12 cellular contexts compared by ENCODE assay signal in genomic region chr15:90465140-90465929, GRCh38.
DNase-seq lines count a peak whose midpoint lies in the region; ATAC-seq and TF ChIP-seq lines count a peak whose summit lies in the region.
"Had no signal": no experiment of that assay in that cellular context is flagged by ENCODE, and none has a peak within 500 bp of the region (broad histone marks: within the 10 kb centered on the region; RNA-seq: fewer than 3 reads in every experiment).

No MANE protein-coding gene starts in this region.

- intact Hi-C loops in activated CD4-positive, alpha-beta memory T cell treated with anti-CD3 and anti-CD28 coated beads for 36 hours (cut with micrococcal nuclease): no loop called here
- intact Hi-C loops in posterior vena cava (cut with DNase I): loop anchor here in 1 of 2 donors (10.0 kb wide), 1 partner anchor 81 kb away; the partner anchor contains the start of gene IQGAP1

- POLR2A ChIA-PET in activated CD4-positive, alpha-beta memory T cell treated with anti-CD3 and anti-CD28 coated beads for 36 hours (lab: Charles Lee): interaction anchor here (1.3 kb wide), 1 partner anchor 77 kb away, joined by 3 read pairs; the partner anchor contains the start of gene IQGAP1

- no peak for TF ChIP-seq CTCF in fibroblast of the aortic adventitia (IDR thresholded peaks at IDR 0.05; ENCODE audit: insufficient read depth, low read length)

- peak overlapping the region; percentile 62 for H3K27ac Mint-ChIP-seq in T-helper 2 cell treated with Interferon-gamma antibody and Interleukin-4, amounts not matched to agents 5 μg/mL and 100 μg/mL, for 36 hours
- H3K27ac Mint-ChIP-seq in activated CD4-positive, alpha-beta memory T cell treated with anti-CD3 and anti-CD28 coated beads for 36 hours: peak overlapping the region; percentile 50

- H3K4me2 ChIP-seq in skeletal muscle satellite cell (ENCODE audit: low read length): peak overlapping the region; percentile 38

- H3K4me3 Mint-ChIP-seq in T-helper 2 cell treated with Interferon-gamma antibody and Interleukin-4, amounts not matched to agents 5 μg/mL and 100 μg/mL, for 36 hours: no peak overlapping the region
- no peak overlapping the region for H3K4me3 Mint-ChIP-seq in activated CD4-positive, alpha-beta memory T cell treated with anti-CD3 and anti-CD28 coated beads for 36 hours

- H3K9me3 ChIP-seq in skeletal muscle satellite cell (replicated peaks; ENCODE audit: low read length) (no peaks in the 10 kb centered on the region), SJCRH30 (replicated peaks) (no peaks in the 10 kb centered on the region)

- H3K4me3 ChIP-seq in fibroblast of the aortic adventitia (ENCODE audit: low read depth, low read length): no peak overlapping the region
- H3K4me3 ChIP-seq in skeletal muscle satellite cell (ENCODE audit: low read length): no peak overlapping the region
- H3K4me3 ChIP-seq in SJCRH30: no peak overlapping the region

- H3K9ac ChIP-seq in skeletal muscle satellite cell (ENCODE audit: low read depth, low read length): no peak overlapping the region

- CTCF ChIA-PET in activated CD4-positive, alpha-beta memory T cell treated with anti-CD3 and anti-CD28 coated beads for 36 hours (lab: Charles Lee): interaction anchor here (0.8 to 4.6 kb wide), 3 partner anchors 17 to 145 kb away, joined by 3 to 27 read pairs (median 4); no protein-coding TSS in a partner anchor

- H3K4me1 ChIP-seq in skeletal muscle satellite cell (ENCODE audit: control insufficient read depth, insufficient read depth, low read length): peaks cover 38% of the 10 kb centered on the region
- H3K4me1 ChIP-seq in SJCRH30: peaks cover 4% of the 10 kb centered on the region

- peaks cover 52% of the 10 kb centered on the region for H3K36me3 Mint-ChIP-seq in T-helper 2 cell treated with Interferon-gamma antibody and Interleukin-4, amounts not matched to agents 5 μg/mL and 100 μg/mL, for 36 hours (ENCODE audit: low read depth)
- peaks cover 29% of the 10 kb centered on the region for H3K36me3 Mint-ChIP-seq in activated CD4-positive, alpha-beta memory T cell treated with anti-CD3 and anti-CD28 coated beads for 36 hours

- DNase-seq in T-helper 2 cell treated with Interferon-gamma antibody and Interleukin-4, amounts not matched to agents 5 μg/mL and 100 μg/mL, for 36 hours (ENCODE audit: low spot score): no peak
- no peak for DNase-seq in T-helper 2 cell
- DNase-seq in activated CD4-positive, alpha-beta memory T cell treated with anti-CD3 and anti-CD28 coated beads for 36 hours: peak; percentile 22
- peak; percentile 96 for DNase-seq in fibroblast of the aortic adventitia (ENCODE audit: low read depth)
- no peak for DNase-seq in posterior vena cava (ENCODE audit: low spot score)
- DNase-seq in SJCRH30: no peak
- DNase-seq: GDM1, NCI-H2081, occipital lobe had no signal

- H3K27me3 ChIP-seq in skeletal muscle satellite cell (ENCODE audit: control insufficient read depth, insufficient read depth, low read length): no peaks in the 10 kb centered on the region
- H3K27me3 ChIP-seq in SJCRH30: no peaks in the 10 kb centered on the region

- no peak for ATAC-seq in HG02884 (IDR thresholded peaks at IDR 0.05; ENCODE audit: unreplicated experiment)

- H3K9me3 Mint-ChIP-seq in T-helper 2 cell treated with Interferon-gamma antibody and Interleukin-4, amounts not matched to agents 5 μg/mL and 100 μg/mL, for 36 hours: no peaks in the 10 kb centered on the region
- H3K9me3 Mint-ChIP-seq in activated CD4-positive, alpha-beta memory T cell treated with anti-CD3 and anti-CD28 coated beads for 36 hours: no peaks in the 10 kb centered on the region

- H3K27me3 Mint-ChIP-seq in T-helper 2 cell treated with Interferon-gamma antibody and Interleukin-4, amounts not matched to agents 5 μg/mL and 100 μg/mL, for 36 hours (ENCODE audit: low read depth): no peaks in the 10 kb centered on the region
- H3K27me3 Mint-ChIP-seq in activated CD4-positive, alpha-beta memory T cell treated with anti-CD3 and anti-CD28 coated beads for 36 hours: no peaks in the 10 kb centered on the region

- H3K36me3 ChIP-seq in skeletal muscle satellite cell (ENCODE audit: insufficient read depth, low read length): peaks cover 65% of the 10 kb centered on the region
- H3K36me3 ChIP-seq in SJCRH30: peaks cover 28% of the 10 kb centered on the region

- peaks cover 28% of the 10 kb centered on the region for H3K4me1 Mint-ChIP-seq in T-helper 2 cell treated with Interferon-gamma antibody and Interleukin-4, amounts not matched to agents 5 μg/mL and 100 μg/mL, for 36 hours (ENCODE audit: low read depth)
- peaks cover 26% of the 10 kb centered on the region for H3K4me1 Mint-ChIP-seq in activated CD4-positive, alpha-beta memory T cell treated with anti-CD3 and anti-CD28 coated beads for 36 hours (ENCODE audit: low read depth)

- H3K27ac ChIP-seq in SJCRH30: no peak overlapping the region
- H3K27ac ChIP-seq: 22Rv1 had no signal

Comparison
In these comparisons a context has a peak if more than half of its experiments do, and no peak if none do; other contexts are left out.
1. DNase-seq: peak in activated CD4-positive, alpha-beta memory T cell treated with anti-CD3 and anti-CD28 coated beads for 36 hours (single experiment) and fibroblast of the aortic adventitia (single experiment); none in T-helper 2 cell treated with Interferon-gamma antibody and Interleukin-4, amounts not matched to agents 5 μg/mL and 100 μg/mL, for 36 hours (single experiment), T-helper 2 cell (0 of 5), posterior vena cava (single experiment) and SJCRH30 (0 of 2).